15 cellular contexts compared by ENCODE assay signal in genomic region chr10:110002801-110003523, GRCh38. TPM values are rescaled to one million over a fixed set of nuclear protein-coding genes. Genes with fewer than 3 reads are reported as not detected.
DNase-seq lines count a peak whose midpoint lies in the region; ATAC-seq and TF ChIP-seq lines count a peak whose summit lies in the region.
"Had no signal": no experiment of that assay in that cellular context is flagged by ENCODE, and none has a peak within 500 bp of the region (broad histone marks: within the 10 kb centered on the region; RNA-seq: fewer than 3 reads in every experiment).

No MANE protein-coding gene starts in this region.

- no peaks in the 10 kb centered on the region for H3K9me3 ChIP-seq in HUES48 (ENCODE audit: control insufficient read depth, insufficient read depth, low read length)
- H3K9me3 ChIP-seq in mucosa of rectum (ENCODE audit: control insufficient read depth in 2 of 2, low read length in 2 of 2) = no peaks in the 10 kb centered on the region
- no peaks in the 10 kb centered on the region for H3K9me3 ChIP-seq in left lung
- H3K9me3 ChIP-seq: esophagus squamous epithelium had no signal

- no peak for ATAC-seq in left lung

- DNase-seq in CD1c-positive myeloid dendritic cell (ENCODE audit: extremely low spot score) (peak; percentile 26), astrocyte of the hippocampus (ENCODE audit: low read depth, low spot score) (peak; percentile 50), NCI-H2081 treated with DMSO at 0.1 percent for 48 hours (lab: John Stamatoyannopoulos, UW) (no peak), posterior vena cava (ENCODE audit: low spot score) (no peak), left lung (no peak)
- no peak for DNase-seq in activated naive CD4-positive, alpha-beta T cell (lab: John Stamatoyannopoulos, UW)
- DNase-seq: activated CD4-positive, alpha-beta T cell treated with anti-CD3 and anti-CD28 coated beads, Interleukin-2, amount 50 U/mL, for 48 hours; activated gamma-delta T cell; esophagus squamous epithelium; NCI-H2171 treated with DMSO at 0.1 percent for 48 hours; stimulated activated CD4-positive, alpha-beta T cell treated with anti-CD3 and anti-CD28 coated beads, Interleukin-4, amount 100 ng/mL, for 1 hour; T-helper 1 cell had no signal

- H3K27me3 ChIP-seq in HUES48 (ENCODE audit: control insufficient read depth, insufficient read depth, low read length) = peaks cover 12% of the 10 kb centered on the region
- H3K27me3 ChIP-seq in mucosa of rectum (ENCODE audit: control insufficient read depth in 2 of 2, insufficient read depth in 2 of 2, low read length in 2 of 2) = no peaks in the 10 kb centered on the region
- H3K27me3 ChIP-seq in left lung = no peaks in the 10 kb centered on the region
- H3K27me3 ChIP-seq: cardiac muscle cell, esophagus squamous epithelium had no signal

- H3K36me3 ChIP-seq in HUES48 (ENCODE audit: control insufficient read depth, insufficient read depth, low read length) (no peaks in the 10 kb centered on the region), mucosa of rectum (ENCODE audit: control insufficient read depth in 2 of 2, insufficient read depth in 2 of 2, low read length in 2 of 2) (no peaks in the 10 kb centered on the region), left lung (no peaks in the 10 kb centered on the region)
- H3K36me3 ChIP-seq: cardiac muscle cell, esophagus squamous epithelium had no signal

- H3K27ac ChIP-seq in HUES48 (ENCODE audit: low read depth, low read length) = peak overlapping the region; percentile 84
- peak overlapping the region; percentile 75 to 78 for H3K27ac ChIP-seq in mucosa of rectum (ENCODE audit: low read depth in 2 of 2, low read length in 2 of 2)
- H3K27ac ChIP-seq in left lung = no peak overlapping the region
- H3K27ac ChIP-seq: cardiac muscle cell had no signal

- peaks cover 42% of the 10 kb centered on the region for H3K4me1 ChIP-seq in HUES48 (ENCODE audit: control insufficient read depth, insufficient read depth, low read length)
- H3K4me1 ChIP-seq in mucosa of rectum (ENCODE audit: control insufficient read depth in 2 of 2, insufficient read depth in 2 of 2, low read length in 2 of 2) = peaks cover 25 to 35% of the 10 kb centered on the region in 2 donors
- H3K4me1 ChIP-seq in left lung = peaks cover 0 to 16% of the 10 kb centered on the region in 2 donors

- H3K9ac ChIP-seq in HUES48 (ENCODE audit: low read depth, low read length) = no peak overlapping the region
- H3K9ac ChIP-seq in mucosa of rectum (ENCODE audit: low read depth in 1 of 2, low read length in 2 of 2) = peak overlapping the region in 1 of 2 donors; percentile 13

- no peak for TF ChIP-seq CTCF in left lung (IDR thresholded peaks at IDR 0.05)

- intact Hi-C loops in posterior vena cava (cut with DNase I) = loop anchor here in 1 of 2 donors (10.0 kb wide), 1 partner anchor 108 kb away; no protein-coding TSS in a partner anchor
- intact Hi-C loops in left lung (cut with DNase I) = no loop called here

- H3K4me3 ChIP-seq in HUES48 (ENCODE audit: low read depth, low read length) (peak overlapping the region; percentile 25; the same call in 1 of the 2 replicates), mucosa of rectum (ENCODE audit: low read length in 2 of 2) (no peak overlapping the region), left lung (no peak overlapping the region)
- H3K4me3 ChIP-seq: cardiac muscle cell, esophagus squamous epithelium had no signal

RNA-seq across cellular contexts. Expression of gene ADD3, which starts 4.8 kb away (rescaled TPM):
- total RNA-seq in posterior vena cava (100 to 1,000 TPM in 1 of 2 donors, 10 to 100 TPM in 1; 95.0 to 116 TPM), left lung (10 to 100 TPM; 62.0 to 77.6 TPM)

Comparison
In these comparisons a context has a peak if more than half of its experiments do, and no peak if none do; other contexts are left out.
1. DNase-seq: peak in CD1c-positive myeloid dendritic cell (single experiment) and astrocyte of the hippocampus (single experiment); none in NCI-H2081 treated with DMSO at 0.1 percent for 48 hours (single experiment), activated naive CD4-positive, alpha-beta T cell (0 of 4), posterior vena cava (single experiment) and left lung (0 of 2).
2. H3K27ac ChIP-seq: peak in HUES48 (single experiment) and mucosa of rectum (2 of 2); none in left lung (0 of 2).